24 cellular contexts compared by ENCODE assay signal in the genomic region with DNA sequence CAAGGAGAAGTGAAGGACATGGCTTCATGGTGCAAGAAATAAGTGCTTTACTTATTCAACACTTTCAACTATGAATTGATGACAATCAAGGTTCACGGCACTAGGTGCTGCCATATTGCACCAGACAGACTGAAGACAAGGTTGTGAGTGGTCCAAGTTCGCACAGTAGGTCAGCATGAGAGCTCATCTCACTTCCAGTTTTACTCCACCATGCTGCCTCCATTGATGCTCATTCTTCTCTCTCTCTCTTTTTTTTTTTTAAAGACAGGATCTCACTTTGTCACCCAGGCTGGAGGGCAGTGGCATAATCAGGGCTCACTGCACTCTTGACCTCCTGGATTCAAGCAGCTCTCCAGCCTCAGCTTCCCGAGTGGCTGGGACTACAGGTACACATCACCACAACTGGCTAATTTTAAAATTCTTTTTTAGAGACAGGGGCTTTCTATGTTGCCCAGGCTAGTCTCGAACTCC. TPM values are rescaled to one million over a fixed set of nuclear protein-coding genes. Genes with fewer than 3 reads are reported as not detected.
"Had no signal": no experiment of that assay in that cellular context is flagged by ENCODE, and none has a peak within 500 bp of the region (broad histone marks: within the 10 kb centered on the region; RNA-seq: fewer than 3 reads in every experiment).

No MANE protein-coding gene starts in this region.

- H3K4me1 ChIP-seq: gastrocnemius medialis, uterus had no signal

- H3K4me3 ChIP-seq: gastrocnemius medialis, hepatocyte, thoracic aorta, uterus had no signal

- H3K27ac ChIP-seq: gastrocnemius medialis, hepatocyte, parathyroid adenoma, thoracic aorta, uterus had no signal

- H3K27me3 ChIP-seq: gastrocnemius medialis, hepatocyte, uterus had no signal

- H3K36me3 ChIP-seq: gastrocnemius medialis, thoracic aorta, uterus had no signal

- DNase-seq: activated CD4-positive, alpha-beta T cell treated with anti-CD3 and anti-CD28 coated beads for 1 hour; activated CD4-positive, alpha-beta T cell treated with anti-CD3 and anti-CD28 coated beads, Interleukin-2, amount 50 U/mL, for 1 hour; activated CD8-positive, alpha-beta T cell treated with anti-CD3 and anti-CD28 coated beads for 36 hours; activated gamma-delta T cell treated with Interleukin-2 at 50 U/mL for 16 hours; activated naive CD8-positive, alpha-beta T cell treated with anti-CD3 and anti-CD28 coated beads, Interleukin-2, amount 50 U/mL, for 24 hours; activated T-cell treated with anti-CD3 and anti-CD28 coated beads, Interleukin-2, amount 50 U/mL, for 4 hours; amygdala; gastrocnemius medialis; islet precursor cell; left colon; naive thymus-derived CD4-positive, alpha-beta T cell; occipital lobe; right cardiac atrium; stimulated activated CD4-positive, alpha-beta T cell treated with anti-CD3 and anti-CD28 coated beads, Interleukin-2, amount 100 ng/mL, for 48 hours; stimulated activated naive CD4-positive, alpha-beta T cell treated with Interleukin-2 at 50 U/mL for 16 hours; T-helper 17 cell; T1000; uterus had no signal

- H3K9me3 ChIP-seq: gastrocnemius medialis, thoracic aorta, uterus had no signal

- H3K79me2 ChIP-seq: hepatocyte, parathyroid adenoma had no signal

- ATAC-seq: activated CD8-positive, alpha-beta T cell treated with anti-CD3 and anti-CD28 coated beads for 36 hours; activated naive CD8-positive, alpha-beta T cell treated with anti-CD3 and anti-CD28 coated beads, Interleukin-2, amount 50 U/mL, for 24 hours; activated T-cell treated with anti-CD3 and anti-CD28 coated beads, Interleukin-2, amount 50 U/mL, for 4 hours; activated T-helper 17 cell treated with anti-CD3 and anti-CD28 coated beads, Interleukin-2, amount 50 U/mL, for 72 hours; gastrocnemius medialis; naive thymus-derived CD4-positive, alpha-beta T cell; right cardiac atrium; T-helper 17 cell; WTC11 had no signal

- H3K4me2 ChIP-seq: hepatocyte had no signal

- H3K9ac ChIP-seq: parathyroid adenoma had no signal

- H2AFZ ChIP-seq: hepatocyte had no signal

RNA-seq across cellular contexts. Expression of gene EHF, which starts 47.7 kb away (rescaled TPM):
- total RNA-seq: activated CD8-positive, alpha-beta T cell treated with anti-CD3 and anti-CD28 coated beads for 36 hours; neural crest cell had no signal
